8 cellular contexts compared by ENCODE assay signal in the genomic region with DNA sequence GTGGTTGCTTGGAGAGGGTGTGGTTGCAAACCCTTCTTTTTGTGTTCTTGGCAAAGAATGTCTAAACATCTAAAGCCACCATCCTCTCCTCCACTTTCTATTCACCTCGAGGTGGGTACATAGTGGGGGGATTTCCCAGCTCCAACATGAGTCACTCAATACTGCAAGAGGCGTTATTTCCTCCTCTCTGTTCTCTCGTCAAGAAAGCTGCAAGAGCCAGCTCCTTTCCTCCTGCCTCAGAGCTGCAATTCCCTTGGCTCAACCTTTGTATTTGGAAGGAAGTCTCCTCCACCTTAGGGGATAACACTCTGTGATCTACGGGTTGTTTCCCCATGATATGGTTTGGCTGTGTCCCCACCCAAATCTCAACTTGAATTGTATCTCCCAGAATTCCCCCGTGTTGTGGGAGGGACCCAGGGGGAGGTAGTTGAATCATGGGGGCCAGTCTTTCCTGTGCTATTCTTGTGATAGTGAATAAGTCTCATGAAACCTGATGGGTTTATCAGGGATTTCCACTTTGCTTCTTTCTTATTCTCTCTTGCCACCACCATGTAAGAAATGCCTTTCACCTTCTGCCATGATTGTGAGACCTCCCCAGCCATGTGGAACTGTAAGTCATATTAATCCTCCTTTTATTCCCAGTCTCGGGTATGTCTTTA.
A peak's percentile ranks its signal among the peaks of the same experiment; 100 is the strongest.
DNase-seq lines count a peak whose midpoint lies in the region; ATAC-seq, FAIRE-seq and TF ChIP-seq lines count a peak whose summit lies in the region.

No MANE protein-coding gene starts in this region.

- peaks cover 0 to 6% of the 10 kb centered on the region in 2 donors for H3K9me3 Mint-ChIP-seq in activated naive CD4-positive, alpha-beta T cell treated with anti-CD3 and anti-CD28 coated beads, Interleukin-2, amount 50 U/mL, for 72 hours

- intact Hi-C loops in posterior cingulate gyrus (cut with DNase I): no loop called here

- H3K4me3 ChIP-seq in WERI-Rb-1 (ENCODE audit: low read depth, low read length): no peak overlapping the region

- no peak for TF ChIP-seq CTCF in WERI-Rb-1 (IDR thresholded peaks at IDR 0.05; ENCODE audit: low read depth, low read length)

- H3K36me3 Mint-ChIP-seq in activated naive CD4-positive, alpha-beta T cell treated with anti-CD3 and anti-CD28 coated beads, Interleukin-2, amount 50 U/mL, for 72 hours: peaks cover 0 to 33% of the 10 kb centered on the region in 2 donors

- H3K27ac Mint-ChIP-seq in activated naive CD4-positive, alpha-beta T cell treated with anti-CD3 and anti-CD28 coated beads, Interleukin-2, amount 50 U/mL, for 72 hours: peak overlapping the region; percentile 80 to 81

- H3K36me3 ChIP-seq in WERI-Rb-1: no peaks in the 10 kb centered on the region

- no peaks in the 10 kb centered on the region for H3K9me3 ChIP-seq in WERI-Rb-1 (ENCODE audit: severe bottlenecking)

- FAIRE-seq in RCC 7860 (lab: Jason Lieb, UNC): no peak

- no peak for DNase-seq in activated CD4-positive, CD25-positive, alpha-beta regulatory T cell (lab: John Stamatoyannopoulos, UW)
- peak; percentile 40 for DNase-seq in HT1080 (ENCODE audit: low read depth)
- DNase-seq in activated naive CD4-positive, alpha-beta T cell treated with anti-CD3 and anti-CD28 coated beads, Interleukin-2, amount 50 U/mL, for 72 hours (ENCODE audit: low spot score in 2 of 2): peak; percentile 35 to 69
- peak; percentile 13 to 51 for DNase-seq in stimulated activated CD8-positive, alpha-beta memory T cell treated with anti-CD3 and anti-CD28 coated beads, Interleukin-15, amount 100 ng/mL, for 4 hours (ENCODE audit: low read depth in 2 of 2)
- DNase-seq in posterior cingulate gyrus: no peak
- DNase-seq in WERI-Rb-1: no peak
- no peak for DNase-seq in RCC 7860 (ENCODE audit: low spot score)

- ATAC-seq in activated CD4-positive, CD25-positive, alpha-beta regulatory T cell treated with anti-CD3 and anti-CD28 coated beads, Interleukin-2, amount 50 U/mL, for 24 hours: peak; percentile 92 to 93
- ATAC-seq in activated naive CD4-positive, alpha-beta T cell treated with anti-CD3 and anti-CD28 coated beads, Interleukin-2, amount 50 U/mL, for 72 hours: peak; percentile 93 to 97

- no peak overlapping the region for H3K27ac ChIP-seq in WERI-Rb-1

- H3K27me3 ChIP-seq in WERI-Rb-1 (ENCODE audit: insufficient read depth, low read depth, severe bottlenecking): no peaks in the 10 kb centered on the region

Comparison
In these comparisons a context has a peak if more than half of its experiments do, and no peak if none do; other contexts are left out.
1. DNase-seq: peak in HT1080 (single experiment), activated naive CD4-positive, alpha-beta T cell treated with anti-CD3 and anti-CD28 coated beads, Interleukin-2, amount 50 U/mL, for 72 hours (2 of 2) and stimulated activated CD8-positive, alpha-beta memory T cell treated with anti-CD3 and anti-CD28 coated beads, Interleukin-15, amount 100 ng/mL, for 4 hours (2 of 2); none in activated CD4-positive, CD25-positive, alpha-beta regulatory T cell (0 of 4), posterior cingulate gyrus (0 of 10), WERI-Rb-1 (single experiment) and RCC 7860 (single experiment).